1 cellular context compared by ENCODE assay signal in genomic region chr20:45905505-45906079, GRCh38.
TF ChIP-seq lines count a peak whose summit lies in the region.

No MANE protein-coding gene starts in this region.

TF ChIP-seq in SK-N-SH, 30 proteins besides CTCF, POLR2A, EP300 and RAD21 (continued from another document):
- TF ChIP-seq USF2 (IDR thresholded peaks at IDR 0.05; ENCODE audit: borderline replicate concordance, low read depth, low read length), result no peak
- TF ChIP-seq SMC3 (IDR thresholded peaks at IDR 0.05; ENCODE audit: low read depth, low read length), result no peak
- TF ChIP-seq IRF3 (IDR thresholded peaks at IDR 0.05; ENCODE audit: low read depth, low read length), result no peak
- TF ChIP-seq YY1 (IDR thresholded peaks at IDR 0.05; ENCODE audit: low read depth), result no peak
- TF ChIP-seq MEF2A (IDR thresholded peaks at IDR 0.05; ENCODE audit: borderline replicate concordance, low read depth), result no peak
- TF ChIP-seq GATA2 (CRISPR knock-in tag; IDR thresholded peaks at IDR 0.05), result no peak
